1 cellular context compared by ENCODE assay signal in genomic region chr3:184366619-184367321, GRCh38.
TF ChIP-seq lines count a peak whose summit lies in the region.

No MANE protein-coding gene starts in this region.

TF ChIP-seq in endothelial cell of umbilical vein, 7 proteins besides CTCF, POLR2A, EP300 and RAD21:
- TF ChIP-seq MYC (IDR thresholded peaks at IDR 0.05; ENCODE audit: low read depth, low read length) = no peak
- no peak for TF ChIP-seq JUN (IDR thresholded peaks at IDR 0.05; ENCODE audit: borderline replicate concordance, insufficient read depth, insufficient read length, low read depth)
- TF ChIP-seq FOS (IDR thresholded peaks at IDR 0.05; ENCODE audit: borderline replicate concordance, insufficient read depth, low read length) = no peak
- no peak for TF ChIP-seq POLR2AphosphoS5 (IDR thresholded peaks at IDR 0.05; ENCODE audit: insufficient read depth, low read depth, low read length)
- TF ChIP-seq EZH2 (IDR thresholded peaks at IDR 0.05; ENCODE audit: borderline replicate concordance, low read depth, low read length, severe bottlenecking) = no peak
- TF ChIP-seq GATA2 (IDR thresholded peaks at IDR 0.05; ENCODE audit: insufficient read depth, insufficient read length, low read depth, low read length) = no peak
- no peak for TF ChIP-seq MAX (IDR thresholded peaks at IDR 0.05; ENCODE audit: insufficient read depth, insufficient read length)
